In genomic region chr5:137730331-137730730, GRCh38 we compare ENCODE assay signal across 28 cellular contexts. TPM values are rescaled to one million over a fixed set of nuclear protein-coding genes. Genes with fewer than 3 reads are reported as not detected.
A peak's percentile ranks its signal among the peaks of the same experiment; 100 is the strongest.
DNase-seq lines count a peak whose midpoint lies in the region; ATAC-seq, FAIRE-seq and TF ChIP-seq lines count a peak whose summit lies in the region.
"Had no signal": no experiment of that assay in that cellular context is flagged by ENCODE, and none has a peak within 500 bp of the region (broad histone marks: within the 10 kb centered on the region; RNA-seq: fewer than 3 reads in every experiment).

No MANE protein-coding gene starts in this region.

- H3K79me2 ChIP-seq in ACC112 (ENCODE audit: control insufficient read depth, insufficient read depth, low read length, unreplicated experiment): no peaks in the 10 kb centered on the region
- no peaks in the 10 kb centered on the region for H3K79me2 ChIP-seq in keratinocyte (ENCODE audit: control insufficient read depth, insufficient read depth, low read length)
- H3K79me2 ChIP-seq in hepatocyte: peaks cover 25% of the 10 kb centered on the region

- no peak for ATAC-seq in GM21360 (IDR thresholded peaks at IDR 0.05; ENCODE audit: unreplicated experiment)
- ATAC-seq: A549, GM12878, upper lobe of right lung, WTC11 had no signal

- H3K4me3 ChIP-seq in ACC112 (ENCODE audit: low read depth, low read length) (0 out of 2 replicates have a peak overlapping the region, but pooled peaks have one; percentile 25), astrocyte of the spinal cord (ENCODE audit: low read depth, low read length) (no peak overlapping the region), keratinocyte (ENCODE audit: control insufficient read depth in 2 of 3, extremely low read depth in 1 of 3, insufficient read depth in 2 of 3, low read depth in 1 of 3, low read length in 3 of 3) (no peak overlapping the region), right atrium auricular region (no peak overlapping the region), hepatocyte (no peak overlapping the region)
- H3K4me3 ChIP-seq: A549, ascending aorta, colonic mucosa, GM12878, lung, SK-N-MC, spleen, upper lobe of right lung had no signal

- H2AFZ ChIP-seq in ACC112 (ENCODE audit: low read length, unreplicated experiment) (no peak overlapping the region), keratinocyte (ENCODE audit: control insufficient read depth, low read length) (no peak overlapping the region), hepatocyte (no peak overlapping the region)

- H3K27ac ChIP-seq in ACC112 (ENCODE audit: low read depth, low read length) (peak overlapping the region; percentile 39; the same call in 1 of the 2 replicates), keratinocyte (ENCODE audit: control insufficient read depth, insufficient read depth, low read length) (no peak overlapping the region), right atrium auricular region (no peak overlapping the region), hepatocyte (no peak overlapping the region)
- H3K27ac ChIP-seq: A549, ascending aorta, colonic mucosa, SK-N-MC, spleen, upper lobe of right lung had no signal

- H3K27me3 Mint-ChIP-seq in HFFc6 (ENCODE audit: insufficient read depth): peaks cover 9% of the 10 kb centered on the region
- no peaks in the 10 kb centered on the region for H3K27me3 Mint-ChIP-seq in activated T-cell treated with anti-CD3 and anti-CD28 coated beads, Interleukin-2, amount 50 U/mL, for 24 hours
- H3K27me3 Mint-ChIP-seq: activated CD4-positive, alpha-beta memory T cell treated with anti-CD3 and anti-CD28 coated beads for 36 hours had no signal

- TF ChIP-seq CTCF in HFFc6 (IDR thresholded peaks at IDR 0.05) (no peak), astrocyte of the spinal cord (IDR thresholded peaks at IDR 0.05; ENCODE audit: low read depth, low read length) (no peak), keratinocyte (optimal IDR thresholded peaks at IDR 0.05 in 1 of 3, IDR thresholded peaks at IDR 0.05 in 1 of 3, conservative IDR thresholded peaks at IDR 0.05 in 1 of 3; ENCODE audit: extremely low read depth in 1 of 3, insufficient read depth in 2 of 3, low read length in 3 of 3) (no peak), right atrium auricular region (IDR thresholded peaks at IDR 0.05) (no peak), hepatocyte (IDR thresholded peaks at IDR 0.05; ENCODE audit: poor library complexity) (no peak)

- H3K36me3 ChIP-seq in ACC112 (ENCODE audit: insufficient read depth, low read length) (no peaks in the 10 kb centered on the region), keratinocyte (ENCODE audit: control insufficient read depth in 2 of 2, extremely low read depth in 1 of 2, insufficient read depth in 2 of 2, low read length in 2 of 2) (no peaks in the 10 kb centered on the region), right atrium auricular region (no peaks in the 10 kb centered on the region), hepatocyte (replicated peaks; ENCODE audit: insufficient read depth, low read depth) (no peaks in the 10 kb centered on the region)
- H3K36me3 ChIP-seq: ascending aorta, colonic mucosa, spleen, upper lobe of right lung had no signal

- H3K27ac Mint-ChIP-seq in HFFc6: peak overlapping the region; percentile 42; the same call in 1 of the 2 replicates
- no peak overlapping the region for H3K27ac Mint-ChIP-seq in activated T-cell treated with anti-CD3 and anti-CD28 coated beads, Interleukin-2, amount 50 U/mL, for 24 hours
- H3K27ac Mint-ChIP-seq: activated CD4-positive, alpha-beta memory T cell treated with anti-CD3 and anti-CD28 coated beads for 36 hours; WTC11 had no signal

- dilution Hi-C loops in keratinocyte (cut with MboI; ENCODE audit: extremely low pct_ligation_motif_present, low sequenced_read_pairs): no loop called here

- in situ Hi-C loops in astrocyte of the spinal cord (cut with HindIII; ENCODE audit: low sequenced_read_pairs): no loop called here

- H3K4me3 Mint-ChIP-seq in HFFc6: no peak overlapping the region
- H3K4me3 Mint-ChIP-seq in activated T-cell treated with anti-CD3 and anti-CD28 coated beads, Interleukin-2, amount 50 U/mL, for 24 hours: no peak overlapping the region
- H3K4me3 Mint-ChIP-seq: activated CD4-positive, alpha-beta memory T cell treated with anti-CD3 and anti-CD28 coated beads for 36 hours; WTC11 had no signal

- H3K36me3 Mint-ChIP-seq in HFFc6 (ENCODE audit: low read depth): no peaks in the 10 kb centered on the region
- no peaks in the 10 kb centered on the region for H3K36me3 Mint-ChIP-seq in activated T-cell treated with anti-CD3 and anti-CD28 coated beads, Interleukin-2, amount 50 U/mL, for 24 hours (ENCODE audit: low read depth)
- H3K36me3 Mint-ChIP-seq: activated CD4-positive, alpha-beta memory T cell treated with anti-CD3 and anti-CD28 coated beads for 36 hours; WTC11 had no signal

- H3K9me3 ChIP-seq in keratinocyte (ENCODE audit: control insufficient read depth, low read depth, low read length): no peaks in the 10 kb centered on the region
- H3K9me3 ChIP-seq in right atrium auricular region: no peaks in the 10 kb centered on the region
- H3K9me3 ChIP-seq in hepatocyte (ENCODE audit: low read depth): no peaks in the 10 kb centered on the region
- H3K9me3 ChIP-seq: A549, ascending aorta, colonic mucosa, spleen, upper lobe of right lung had no signal

- H3K27me3 ChIP-seq in ACC112 (ENCODE audit: insufficient read depth, low read length): no peaks in the 10 kb centered on the region
- H3K27me3 ChIP-seq in keratinocyte (ENCODE audit: control insufficient read depth, extremely low read depth, insufficient read depth, low read length): no peaks in the 10 kb centered on the region
- H3K27me3 ChIP-seq in right atrium auricular region: no peaks in the 10 kb centered on the region
- no peaks in the 10 kb centered on the region for H3K27me3 ChIP-seq in hepatocyte
- H3K27me3 ChIP-seq: ascending aorta, colonic mucosa, spleen, upper lobe of right lung had no signal

- peaks cover 2% of the 10 kb centered on the region for H3K9me1 ChIP-seq in keratinocyte (ENCODE audit: control insufficient read depth, extremely low read depth, insufficient read depth, low read length)

- H3K9me2 ChIP-seq in hepatocyte (replicated peaks; ENCODE audit: insufficient read depth): no peaks in the 10 kb centered on the region

- H4K20me1 ChIP-seq in keratinocyte (ENCODE audit: control insufficient read depth, extremely low read depth, insufficient read depth, low read length) (no peaks in the 10 kb centered on the region), hepatocyte (ENCODE audit: insufficient read depth, poor library complexity, severe bottlenecking) (no peaks in the 10 kb centered on the region)

- no peaks in the 10 kb centered on the region for H3K9me3 Mint-ChIP-seq in HFFc6
- H3K9me3 Mint-ChIP-seq in activated T-cell treated with anti-CD3 and anti-CD28 coated beads, Interleukin-2, amount 50 U/mL, for 24 hours: no peaks in the 10 kb centered on the region
- H3K9me3 Mint-ChIP-seq: activated CD4-positive, alpha-beta memory T cell treated with anti-CD3 and anti-CD28 coated beads for 36 hours; WTC11 had no signal

- FAIRE-seq in keratinocyte (lab: Jason Lieb, UNC): peak; percentile 85
- FAIRE-seq: A549, GM12878, H1, islet of Langerhans, RCC 7860 had no signal

- DNase-seq in HFFc6 (no peak), astrocyte of the spinal cord (ENCODE audit: low read depth, low spot score) (peak; percentile 26), keratinocyte (ENCODE audit: low read depth, low spot score) (no peak), right atrium auricular region (ENCODE audit: low spot score) (no peak), hepatocyte (ENCODE audit: low spot score) (no peak)
- DNase-seq in activated T-cell treated with anti-CD3 and anti-CD28 coated beads, Interleukin-2, amount 50 U/mL, for 24 hours: no peak
- DNase-seq: activated CD4-positive, alpha-beta memory T cell treated with anti-CD3 and anti-CD28 coated beads for 36 hours; activated naive CD4-positive, alpha-beta T cell; activated T-cell treated with anti-CD3 and anti-CD28 coated beads for 4 hours; colonic mucosa; GF-D8; NCI-H1092 treated with DMSO at 0.1 percent for 48 hours; NCI-H2107; NCI-H510A treated with DMSO at 0.1 percent for 48 hours; NK-92 treated with Interleukin-12 subunit alpha and Interleukin-12 subunit beta, amount 100 ng/mL, for 24 hours; spleen; upper lobe of right lung had no signal

- H3K4me2 ChIP-seq in keratinocyte (ENCODE audit: control insufficient read depth, extremely low read depth, insufficient read depth, low read depth, low read length) (peak overlapping the region; percentile 18), hepatocyte (no peak overlapping the region)
- H3K4me2 ChIP-seq: A549 had no signal

- H3K4me1 ChIP-seq in ACC112 (ENCODE audit: control insufficient read depth, insufficient read depth, low read length, unreplicated experiment) (peaks cover 30% of the 10 kb centered on the region), keratinocyte (ENCODE audit: control insufficient read depth, extremely low read depth, insufficient read depth, low read length) (peaks cover 14% of the 10 kb centered on the region), right atrium auricular region (peaks cover 0 to 40% of the 10 kb centered on the region in 2 donors), hepatocyte (ENCODE audit: insufficient read depth) (peaks cover 6% of the 10 kb centered on the region)
- H3K4me1 ChIP-seq: A549, colonic mucosa, upper lobe of right lung had no signal

- H3K9ac ChIP-seq in keratinocyte (ENCODE audit: control insufficient read depth, extremely low read depth, insufficient read depth, low read length): no peak overlapping the region

- peaks cover 17% of the 10 kb centered on the region for H3K4me1 Mint-ChIP-seq in HFFc6 (ENCODE audit: low read depth)
- H3K4me1 Mint-ChIP-seq in activated T-cell treated with anti-CD3 and anti-CD28 coated beads, Interleukin-2, amount 50 U/mL, for 24 hours (ENCODE audit: low read depth): peaks cover 18% of the 10 kb centered on the region
- H3K4me1 Mint-ChIP-seq: WTC11 had no signal

RNA-seq across cellular contexts. Expression of gene KLHL3, which starts 5.6 kb away (rescaled TPM):
- total RNA-seq in HFFc6 (2021; fragmentation: NEBNext Ultra II Directional; extraction: Animal tissue kit (Norgen Biotek cat#: 25700)): 1 to 10 TPM in 2 of 6 experiments, under 1 TPM in 4; 0.25 to 1.3 (median 0.53) TPM
- polyA plus RNA-seq in keratinocyte: 1.5 to 3.3 TPM (median 2.5 TPM) in 3 replicates
- polyA plus RNA-seq in keratinocyte (2011; ENCODE audit: low read depth): 0.10 TPM
- 0.66 and 0.70 TPM in 2 replicates for polyA plus RNA-seq in keratinocyte (2011; cell fraction: cytosol; rRNA removed)
- polyA plus RNA-seq in keratinocyte (2011; cell fraction: nucleus; rRNA removed): 6.9 and 8.7 TPM in 2 replicates
- polyA plus RNA-seq in keratinocyte (2012; ENCODE audit: low replicate concordance): 0.79 and 1.7 TPM in 2 replicates
- polyA minus RNA-seq in keratinocyte: 5.1 to 19.3 TPM (median 6.6 TPM) in 3 replicates
- polyA minus RNA-seq in keratinocyte (2011; cell fraction: cytosol; rRNA and poly(A)+ RNA removed): 6.7 TPM
- 2.7 and 7.4 TPM in 2 replicates for polyA minus RNA-seq in keratinocyte (2011; cell fraction: nucleus; rRNA and poly(A)+ RNA removed)
- 10 to 100 TPM; 24.6 to 38.2 TPM for total RNA-seq in right atrium auricular region
- total RNA-seq in hepatocyte: 4.0 and 5.3 TPM in 2 replicates
- polyA plus RNA-seq in hepatocyte: 1.4 and 3.3 TPM in 2 replicates

RNA-seq across cellular contexts. Expression of gene HNRNPA0, which starts 23.8 kb away (rescaled TPM):
- total RNA-seq in HFFc6 (2021; fragmentation: NEBNext Ultra II Directional; extraction: Animal tissue kit (Norgen Biotek cat#: 25700)): 10 to 100 TPM; 20.3 to 23.0 (median 22.0) TPM
- 8.4 to 11.6 TPM (median 11.4 TPM) in 3 replicates for polyA plus RNA-seq in keratinocyte
- polyA plus RNA-seq in keratinocyte (2011; ENCODE audit: low read depth): 5.8 TPM
- polyA plus RNA-seq in keratinocyte (2011; cell fraction: cytosol; rRNA removed): 6.0 and 6.7 TPM in 2 replicates
- 7.3 TPM in 2 replicates for polyA plus RNA-seq in keratinocyte (2011; cell fraction: nucleus; rRNA removed)
- 12.5 and 21.3 TPM in 2 replicates for polyA plus RNA-seq in keratinocyte (2012; ENCODE audit: low replicate concordance)
- polyA minus RNA-seq in keratinocyte: 3.9 to 5.0 TPM (median 4.8 TPM) in 3 replicates
- polyA minus RNA-seq in keratinocyte (2011; cell fraction: cytosol; rRNA and poly(A)+ RNA removed): 23.2 TPM
- polyA minus RNA-seq in keratinocyte (2011; cell fraction: nucleus; rRNA and poly(A)+ RNA removed): 4.3 and 7.1 TPM in 2 replicates
- total RNA-seq in right atrium auricular region: 1 to 10 TPM; 6.9 to 8.6 TPM
- total RNA-seq in hepatocyte: 25.9 and 30.8 TPM in 2 replicates
- 13.1 and 15.8 TPM in 2 replicates for polyA plus RNA-seq in hepatocyte
